ENCODE assay signal across 9 cellular contexts in the genomic region with DNA sequence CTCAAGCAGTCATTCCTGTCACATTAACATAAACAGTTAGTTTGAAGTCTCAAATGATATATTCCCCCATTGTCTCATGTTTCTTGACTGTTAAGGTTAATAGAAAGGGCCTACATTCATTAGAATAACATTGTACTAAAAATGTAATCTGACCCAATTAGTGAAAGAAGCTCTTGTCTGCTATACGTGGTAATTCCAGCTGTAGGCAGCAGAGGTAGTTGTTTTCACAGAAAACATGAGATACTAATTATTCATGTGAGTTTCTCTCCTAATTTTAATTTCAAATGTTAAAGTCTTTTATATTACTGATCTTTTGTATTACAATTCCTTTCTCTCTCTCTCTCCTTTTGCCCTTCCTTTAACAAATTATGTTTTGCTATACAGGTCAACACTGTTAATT. TPM values are rescaled to one million over a fixed set of nuclear protein-coding genes. Genes with fewer than 3 reads are reported as not detected.
DNase-seq lines count a peak whose midpoint lies in the region; ATAC-seq, FAIRE-seq and TF ChIP-seq lines count a peak whose summit lies in the region.
"Had no signal": no experiment of that assay in that cellular context is flagged by ENCODE, and none has a peak within 500 bp of the region (broad histone marks: within the 10 kb centered on the region; RNA-seq: fewer than 3 reads in every experiment).

No MANE protein-coding gene starts in this region.

- peak; percentile 47 for DNase-seq in LHCN-M2 (ENCODE audit: low read depth)
- no peak for DNase-seq in WERI-Rb-1
- no peak for DNase-seq in keratinocyte (ENCODE audit: low read depth, low spot score)
- DNase-seq in sciatic nerve (ENCODE audit: low spot score) = no peak
- no peak for DNase-seq in effector CD8-positive, alpha-beta T cell (lab: John Stamatoyannopoulos, UW)

- no peak overlapping the region for H3K27ac ChIP-seq in DOHH2 (ENCODE audit: low read depth, low read length)
- H3K27ac ChIP-seq in WERI-Rb-1 = peak overlapping the region; percentile 6; the same call in 1 of the 2 replicates
- H3K27ac ChIP-seq in keratinocyte (ENCODE audit: control insufficient read depth, insufficient read depth, low read length) = no peak overlapping the region

- dilution Hi-C loops in keratinocyte (cut with MboI; ENCODE audit: extremely low pct_ligation_motif_present, low sequenced_read_pairs) = no loop called here

- H3K4me1 ChIP-seq in DOHH2 (ENCODE audit: control insufficient read depth, low read length) = no peaks in the 10 kb centered on the region
- no peaks in the 10 kb centered on the region for H3K4me1 ChIP-seq in keratinocyte (ENCODE audit: control insufficient read depth, extremely low read depth, insufficient read depth, low read length)

- FAIRE-seq in keratinocyte (lab: Jason Lieb, UNC) = peak; percentile 63

- H4K20me1 ChIP-seq in DOHH2 (ENCODE audit: control insufficient read depth, insufficient read depth, low read depth, low read length) (no peaks in the 10 kb centered on the region), keratinocyte (ENCODE audit: control insufficient read depth, extremely low read depth, insufficient read depth, low read length) (no peaks in the 10 kb centered on the region)

- ATAC-seq in sciatic nerve (no peak), GM21360 (IDR thresholded peaks at IDR 0.05; ENCODE audit: unreplicated experiment) (no peak), GM18870 (IDR thresholded peaks at IDR 0.05; ENCODE audit: unreplicated experiment) (no peak)
- ATAC-seq: mucosa of descending colon had no signal

- no peaks in the 10 kb centered on the region for H3K9me2 ChIP-seq in DOHH2 (replicated peaks; ENCODE audit: control insufficient read depth, low read length)

- H3K79me2 ChIP-seq in DOHH2 (ENCODE audit: control insufficient read depth, low read length) = no peaks in the 10 kb centered on the region
- H3K79me2 ChIP-seq in keratinocyte (ENCODE audit: control insufficient read depth, insufficient read depth, low read length) = no peaks in the 10 kb centered on the region

- intact Hi-C loops in sciatic nerve (cut with DNase I) = no loop called here

- H3K36me3 ChIP-seq in DOHH2 (ENCODE audit: control insufficient read depth, low read length) = no peaks in the 10 kb centered on the region
- no peaks in the 10 kb centered on the region for H3K36me3 ChIP-seq in WERI-Rb-1
- no peaks in the 10 kb centered on the region for H3K36me3 ChIP-seq in keratinocyte (ENCODE audit: control insufficient read depth in 2 of 2, extremely low read depth in 1 of 2, insufficient read depth in 2 of 2, low read length in 2 of 2)

- TF ChIP-seq CTCF in DOHH2 (IDR thresholded peaks at IDR 0.05; ENCODE audit: low read depth, low read length, poor library complexity, severe bottlenecking) (peak; percentile 60), WERI-Rb-1 (IDR thresholded peaks at IDR 0.05; ENCODE audit: low read depth, low read length) (peak; percentile 41; the same call in 1 of the 2 replicates), keratinocyte (optimal IDR thresholded peaks at IDR 0.05 in 1 of 3, IDR thresholded peaks at IDR 0.05 in 1 of 3, conservative IDR thresholded peaks at IDR 0.05 in 1 of 3; ENCODE audit: extremely low read depth in 1 of 3, insufficient read depth in 2 of 3, low read length in 3 of 3) (peak in 2 of 3 experiments; percentile 49 to 57)

- H2AFZ ChIP-seq in keratinocyte (ENCODE audit: control insufficient read depth, low read length) = no peak overlapping the region

- H3K4me2 ChIP-seq in DOHH2 (ENCODE audit: low read length) (no peak overlapping the region), keratinocyte (ENCODE audit: control insufficient read depth, extremely low read depth, insufficient read depth, low read depth, low read length) (no peak overlapping the region)

- H3K4me3 ChIP-seq in DOHH2 (ENCODE audit: low read length) (no peak overlapping the region), WERI-Rb-1 (ENCODE audit: low read depth, low read length) (no peak overlapping the region), keratinocyte (ENCODE audit: control insufficient read depth in 2 of 3, extremely low read depth in 1 of 3, insufficient read depth in 2 of 3, low read depth in 1 of 3, low read length in 3 of 3) (no peak overlapping the region)
- H3K4me3 ChIP-seq: mucosa of descending colon had no signal

- H3K27me3 ChIP-seq in DOHH2 (ENCODE audit: control insufficient read depth, low read length) (no peaks in the 10 kb centered on the region), WERI-Rb-1 (ENCODE audit: insufficient read depth, low read depth, severe bottlenecking) (no peaks in the 10 kb centered on the region), keratinocyte (ENCODE audit: control insufficient read depth, extremely low read depth, insufficient read depth, low read length) (no peaks in the 10 kb centered on the region)

- H3K9ac ChIP-seq in keratinocyte (ENCODE audit: control insufficient read depth, extremely low read depth, insufficient read depth, low read length) = no peak overlapping the region

- H3K9me1 ChIP-seq in keratinocyte (ENCODE audit: control insufficient read depth, extremely low read depth, insufficient read depth, low read length) = no peaks in the 10 kb centered on the region

- no peaks in the 10 kb centered on the region for H3F3A ChIP-seq in DOHH2 (ENCODE audit: control insufficient read depth, insufficient read depth)

- H3K9me3 ChIP-seq in DOHH2 (ENCODE audit: control insufficient read depth, insufficient read depth, low read length) (no peaks in the 10 kb centered on the region), WERI-Rb-1 (ENCODE audit: severe bottlenecking) (no peaks in the 10 kb centered on the region), keratinocyte (ENCODE audit: control insufficient read depth, low read depth, low read length) (no peaks in the 10 kb centered on the region)
- H3K9me3 ChIP-seq: mucosa of descending colon had no signal

RNA-seq across cellular contexts. Expression of gene AP3B1, which starts 26.0 kb away (rescaled TPM):
- 51.9 and 64.6 TPM in 2 replicates for total RNA-seq in LHCN-M2 (2014; rRNA removed)
- 33.5 TPM for polyA plus RNA-seq in LHCN-M2 (2012)
- polyA plus RNA-seq in keratinocyte = 40.1 to 65.1 TPM (median 57.4 TPM) in 3 replicates
- polyA plus RNA-seq in keratinocyte (2011; ENCODE audit: low read depth) = 41.0 TPM
- 38.4 and 79.1 TPM in 2 replicates for polyA plus RNA-seq in keratinocyte (2011; cell fraction: cytosol; rRNA removed)
- 61.9 and 72.3 TPM in 2 replicates for polyA plus RNA-seq in keratinocyte (2011; cell fraction: nucleus; rRNA removed)
- polyA plus RNA-seq in keratinocyte (2012; ENCODE audit: low replicate concordance) = 25.7 and 40.8 TPM in 2 replicates
- 26.4 to 83.3 TPM (median 47.4 TPM) in 3 replicates for polyA minus RNA-seq in keratinocyte
- polyA minus RNA-seq in keratinocyte (2011; cell fraction: cytosol; rRNA and poly(A)+ RNA removed) = 26.1 TPM
- 39.6 and 79.4 TPM in 2 replicates for polyA minus RNA-seq in keratinocyte (2011; cell fraction: nucleus; rRNA and poly(A)+ RNA removed)
- total RNA-seq in sciatic nerve = 43.7 TPM

RNA-seq across cellular contexts. Expression of gene SCAMP1, which starts 40.0 kb away (rescaled TPM):
- total RNA-seq in LHCN-M2 (2014; rRNA removed) (50.7 and 53.8 TPM in 2 replicates), sciatic nerve (61.6 TPM)
- polyA plus RNA-seq in LHCN-M2 (2012) = 13.9 TPM
- 26.4 to 39.7 TPM (median 36.6 TPM) in 3 replicates for polyA plus RNA-seq in keratinocyte
- polyA plus RNA-seq in keratinocyte (2011; ENCODE audit: low read depth) = 27.1 TPM
- polyA plus RNA-seq in keratinocyte (2011; cell fraction: cytosol; rRNA removed) = 11.7 and 30.1 TPM in 2 replicates
- polyA plus RNA-seq in keratinocyte (2011; cell fraction: nucleus; rRNA removed) = 25.9 and 32.7 TPM in 2 replicates
- polyA plus RNA-seq in keratinocyte (2012; ENCODE audit: low replicate concordance) = 27.3 and 28.1 TPM in 2 replicates
- polyA minus RNA-seq in keratinocyte = 17.4 to 84.1 TPM (median 74.3 TPM) in 3 replicates
- polyA minus RNA-seq in keratinocyte (2011; cell fraction: cytosol; rRNA and poly(A)+ RNA removed) = 40.5 TPM
- polyA minus RNA-seq in keratinocyte (2011; cell fraction: nucleus; rRNA and poly(A)+ RNA removed) = 46.4 and 94.6 TPM in 2 replicates
